ENCODE assay signal across 22 cellular contexts in the genomic region with DNA sequence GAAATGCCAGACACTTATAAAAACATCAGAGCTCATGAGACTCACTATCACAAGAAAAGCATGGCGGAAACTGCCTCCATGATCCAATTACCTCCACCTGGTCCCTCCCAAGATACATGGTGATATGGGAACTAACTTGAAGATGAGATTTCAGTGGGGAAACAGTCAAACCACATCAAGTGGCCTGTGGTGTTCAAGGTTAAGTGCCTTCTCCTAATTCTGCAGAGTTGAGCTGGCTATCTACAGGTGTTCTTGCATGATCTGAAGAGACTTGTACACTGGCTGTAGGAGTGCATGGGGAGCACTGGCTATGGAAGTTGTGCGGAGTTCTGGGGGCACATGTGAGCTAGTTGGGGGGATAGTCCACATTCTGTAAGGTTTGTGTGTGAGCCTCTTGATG. TPM values are rescaled to one million over a fixed set of nuclear protein-coding genes. Genes with fewer than 3 reads are reported as not detected.
DNase-seq lines count a peak whose midpoint lies in the region; ATAC-seq, FAIRE-seq and TF ChIP-seq lines count a peak whose summit lies in the region.
"Had no signal": no experiment of that assay in that cellular context is flagged by ENCODE, and none has a peak within 500 bp of the region (broad histone marks: within the 10 kb centered on the region; RNA-seq: fewer than 3 reads in every experiment).

No MANE protein-coding gene starts in this region.

- intact Hi-C loops in activated CD4-positive, alpha-beta T cell treated with anti-CD3 and anti-CD28 coated beads, Interleukin-2, amount 10 ng/mL, durations not matched to agents 24 days and 14 days (cut with micrococcal nuclease): loop anchor here (2.0 to 10.0 kb wide), 3 partner anchors 96 to 1325 kb away; no protein-coding TSS in a partner anchor
- intact Hi-C loops in GM12878 (cut with micrococcal nuclease; ENCODE audit: unreplicated experiment): loop anchor here (5.0 kb wide), 1 partner anchor 95 kb away; no protein-coding TSS in a partner anchor

- peak; percentile 69 for DNase-seq in activated CD4-positive, alpha-beta T cell treated with anti-CD3 and anti-CD28 coated beads, Interleukin-2, amount 10 ng/mL, durations not matched to agents 24 days and 14 days
- DNase-seq in activated CD4-positive, alpha-beta T cell treated with anti-CD3 and anti-CD28 coated beads for 48 hours: no peak
- DNase-seq in Jurkat, Clone E6-1 (ENCODE audit: low read depth, low spot score): peak; percentile 95
- DNase-seq in GM12878 (ENCODE audit: low read depth, low spot score) (no peak), nucleus accumbens (lab: John Stamatoyannopoulos, UW) (no peak)
- DNase-seq: 8988T, H9, Kasumi-1, NCI-H1105 treated with DMSO at 0.1 percent for 48 hours, NCI-H146, NCI-H1930, NCI-H2107, NCI-H524, NCI-H748 treated with DMSO at 0.1 percent for 48 hours, PC-3, SK-N-SH had no signal

- no peaks in the 10 kb centered on the region for H4K20me1 ChIP-seq in GM12878 (ENCODE audit: control insufficient read depth, insufficient read depth)

- H3K27me3 ChIP-seq in ACC112 (ENCODE audit: insufficient read depth, low read length) (no peaks in the 10 kb centered on the region), GM12878 (replicated peaks in 1 of 2; ENCODE audit: control insufficient read depth in 2 of 2, insufficient read depth in 2 of 2, low read length in 1 of 2) (no peaks in the 10 kb centered on the region)

- RAD21 ChIA-PET in GM12878 (lab: Charles Lee; ENCODE audit: unreplicated experiment): no interaction called here

- H3K79me2 ChIP-seq in ACC112 (ENCODE audit: control insufficient read depth, insufficient read depth, low read length, unreplicated experiment) (no peaks in the 10 kb centered on the region), GM12878 (ENCODE audit: control insufficient read depth, insufficient read depth, low read length) (no peaks in the 10 kb centered on the region)

- no peak for TF ChIP-seq RAD21 in GM12878 (IDR thresholded peaks at IDR 0.05; ENCODE audit: insufficient read depth, low read depth, low read length)

- no TSS peak for BruUV-seq in GM12878 (replicated peaks; lab: Mats Ljungman, UMichigan)

- SMC1A ChIA-PET in GM12878 (lab: Charles Lee; ENCODE audit: uncharacterized antibody, unreplicated experiment): no interaction called here

- H2AFZ ChIP-seq in ACC112 (ENCODE audit: low read length, unreplicated experiment) (peak overlapping the region; percentile 47), GM12878 (ENCODE audit: control insufficient read depth, low read depth, low read length) (no peak overlapping the region)
- H2AFZ ChIP-seq: GM23338 had no signal

- no peak overlapping the region for H3K27ac Mint-ChIP-seq in activated CD4-positive, alpha-beta T cell treated with anti-CD3 and anti-CD28 coated beads, Interleukin-2, amount 10 ng/mL, durations not matched to agents 24 days and 14 days
- H3K27ac Mint-ChIP-seq: GM23338, H9, IgD-negative memory B cell had no signal

- no peak overlapping the region for H3K9ac ChIP-seq in GM12878 (ENCODE audit: control insufficient read depth, insufficient read depth, low read length)
- H3K9ac ChIP-seq: SK-N-SH had no signal

- H3K4me3 ChIP-seq in ACC112 (ENCODE audit: low read depth, low read length): peak overlapping the region; percentile 51; the same call in 1 of the 2 replicates
- no peak overlapping the region for H3K4me3 ChIP-seq in Jurkat, Clone E6-1 (ENCODE audit: low read length)
- no peak overlapping the region for H3K4me3 ChIP-seq in GM12878
- H3K4me3 ChIP-seq: GM23338 had no signal

- ATAC-seq in GM12878 (no peak), GM19452 (IDR thresholded peaks at IDR 0.05; ENCODE audit: unreplicated experiment) (no peak), HG02678 (IDR thresholded peaks at IDR 0.05; ENCODE audit: unreplicated experiment) (no peak)
- ATAC-seq: GM23338, PC-3 had no signal

- CTCF ChIA-PET in GM12878 (lab: Yijun Ruan, JAX): interaction anchor here (0.7 kb wide), 1 partner anchor 17 kb away, joined by 3 read pairs; no protein-coding TSS in a partner anchor

- peaks cover 5% of the 10 kb centered on the region; the same call in 2 of the 3 replicates for H3K9me3 ChIP-seq in GM12878 (replicated peaks; ENCODE audit: control insufficient read depth, insufficient read depth, low read length)

- TF ChIP-seq POLR2A in GM12878 (IDR thresholded peaks at IDR 0.05; ENCODE audit: low read depth, low read length): no peak

- no peak overlapping the region for H3K4me2 ChIP-seq in GM12878 (ENCODE audit: control insufficient read depth, insufficient read depth)
- H3K4me2 ChIP-seq: GM23338, SK-N-SH had no signal

- peaks cover 22% of the 10 kb centered on the region for H3K9me3 Mint-ChIP-seq in activated CD4-positive, alpha-beta T cell treated with anti-CD3 and anti-CD28 coated beads, Interleukin-2, amount 10 ng/mL, durations not matched to agents 24 days and 14 days

- H3K27me3 Mint-ChIP-seq in activated CD4-positive, alpha-beta T cell treated with anti-CD3 and anti-CD28 coated beads, Interleukin-2, amount 10 ng/mL, durations not matched to agents 24 days and 14 days: peaks cover 8% of the 10 kb centered on the region

- no peak overlapping the region for H3K4me3 Mint-ChIP-seq in activated CD4-positive, alpha-beta T cell treated with anti-CD3 and anti-CD28 coated beads, Interleukin-2, amount 10 ng/mL, durations not matched to agents 24 days and 14 days
- H3K4me3 Mint-ChIP-seq: GM23338, H9 had no signal

- H3K4me1 ChIP-seq in ACC112 (ENCODE audit: control insufficient read depth, insufficient read depth, low read length, unreplicated experiment) (peaks cover 15% of the 10 kb centered on the region), GM12878 (ENCODE audit: control insufficient read depth, insufficient read depth, low read length) (peaks cover 3% of the 10 kb centered on the region; the same call in 1 of the 2 replicates)

- 98% methylated on average over 2 of the region's 2 CpGs for WGBS in GM12878 (ENCODE audit: insufficient coverage, insufficient replicate concordance, low lambda C conversion rate, missing lambda C conversion rate)

- POLR2A ChIA-PET in GM12878 (lab: Charles Lee): no interaction called here

- H3K36me3 Mint-ChIP-seq in activated CD4-positive, alpha-beta T cell treated with anti-CD3 and anti-CD28 coated beads, Interleukin-2, amount 10 ng/mL, durations not matched to agents 24 days and 14 days (ENCODE audit: low read depth): peaks cover 7% of the 10 kb centered on the region
- H3K36me3 Mint-ChIP-seq: IgD-negative memory B cell had no signal

- no peak for TF ChIP-seq CTCF in GM12878 (IDR thresholded peaks at IDR 0.05 in 2 of 3, conservative IDR thresholded peaks at IDR 0.05 in 1 of 3; ENCODE audit: control insufficient read depth in 2 of 3, extremely low read depth in 1 of 3, insufficient read depth in 1 of 3, low read depth in 3 of 3, low read length in 3 of 3)

- peaks cover 21% of the 10 kb centered on the region for H3K4me1 Mint-ChIP-seq in activated CD4-positive, alpha-beta T cell treated with anti-CD3 and anti-CD28 coated beads, Interleukin-2, amount 10 ng/mL, durations not matched to agents 24 days and 14 days
- H3K4me1 Mint-ChIP-seq: IgD-negative memory B cell had no signal

- H3K27ac ChIP-seq in ACC112 (ENCODE audit: low read depth, low read length): no peak overlapping the region
- no peak overlapping the region for H3K27ac ChIP-seq in GM12878 (ENCODE audit: control insufficient read depth, insufficient read depth)

- FAIRE-seq in GM12878 (lab: Jason Lieb, UNC): no peak
- FAIRE-seq: D721Med had no signal

- no peaks in the 10 kb centered on the region for H3K36me3 ChIP-seq in ACC112 (ENCODE audit: insufficient read depth, low read length)
- no peaks in the 10 kb centered on the region for H3K36me3 ChIP-seq in GM12878 (ENCODE audit: control insufficient read depth in 2 of 2, insufficient read depth in 2 of 2, low read length in 1 of 2)

- TF ChIP-seq EP300 in GM12878 (IDR thresholded peaks at IDR 0.05; ENCODE audit: borderline replicate concordance in 1 of 2, control insufficient read depth in 1 of 2, low read depth in 2 of 2, low read length in 2 of 2): no peak

- in situ Hi-C loops in GM12878 (cut with MboI): loop anchor here (5.0 kb wide), 1 partner anchor 685 kb away; no protein-coding TSS in a partner anchor

RNA-seq across cellular contexts. Expression of a gene that starts 34.0 kb away (rescaled TPM):
- 167 and 176 TPM in 2 replicates for total RNA-seq in activated CD4-positive, alpha-beta T cell treated with anti-CD3 and anti-CD28 coated beads, Interleukin-2, amount 10 ng/mL, durations not matched to agents 24 days and 14 days
- 517 TPM for polyA plus RNA-seq in Jurkat, Clone E6-1 (2012; ENCODE audit: insufficient read depth, insufficient read length)
- 12.2 and 17.4 TPM in 2 replicates for total RNA-seq in GM12878 (2013; cell fraction: nucleolus; rRNA removed)
- total RNA-seq in GM12878 (2014; rRNA removed) (197 and 220 TPM in 2 replicates), GM12878 (2014; rRNA removed; fragmentation: Illumina TruSeq; extraction: Trizol) (362 and 378 TPM in 2 replicates), GM12878 (2021) (172 and 182 TPM in 2 replicates)
- 227 TPM for polyA plus RNA-seq in GM12878 (2011; ENCODE audit: low read depth)
- polyA plus RNA-seq in GM12878 (2011; rRNA removed) (628 and 736 TPM in 2 replicates), GM12878 (2014; fragmentation: Illumina TruSeq; extraction: Trizol) (287 and 324 TPM in 2 replicates), GM12878 (2014; fragmentation: Nextera tagmentation; extraction: Ambion mirVana) (1,000 to 10,000 TPM in 1 of 2 experiments, 100 to 1,000 TPM in 1; 781 to 1,251 TPM), GM12878 (2014; rRNA removed) (215 and 315 TPM in 2 replicates), GM12878 (2016; fragmentation: Nextera tagmentation; extraction: Ambion mirVana) (100 to 1,000 TPM; 904 to 916 TPM)
- polyA plus RNA-seq in GM12878 (2011; cell fraction: cytosol; rRNA removed): 532 and 778 TPM in 2 replicates
- polyA plus RNA-seq in GM12878 (2011; cell fraction: nucleus; rRNA removed): 283 and 317 TPM in 2 replicates
- polyA plus RNA-seq in GM12878 (2012): 258 and 269 TPM in 2 replicates
- 241 and 311 TPM in 2 replicates for polyA minus RNA-seq in GM12878 (2011; rRNA and poly(A)+ RNA removed)
- polyA minus RNA-seq in GM12878 (2011; cell fraction: cytosol; rRNA and poly(A)+ RNA removed): 88.6 and 92.8 TPM in 2 replicates
- 23.5 and 28.1 TPM in 2 replicates for polyA minus RNA-seq in GM12878 (2011; cell fraction: nucleus; rRNA and poly(A)+ RNA removed)

RNA-seq across cellular contexts. Expression of a gene that starts 41.3 kb away (rescaled TPM):
- total RNA-seq in activated CD4-positive, alpha-beta T cell treated with anti-CD3 and anti-CD28 coated beads, Interleukin-2, amount 10 ng/mL, durations not matched to agents 24 days and 14 days: 48.6 and 50.7 TPM in 2 replicates
- polyA plus RNA-seq in Jurkat, Clone E6-1 (2012; ENCODE audit: insufficient read depth, insufficient read length): 69.2 TPM
- 321 and 348 TPM in 2 replicates for total RNA-seq in GM12878 (2013; cell fraction: nucleolus; rRNA removed)
- total RNA-seq in GM12878 (2014; rRNA removed) (31.6 and 36.7 TPM in 2 replicates), GM12878 (2014; rRNA removed; fragmentation: Illumina TruSeq; extraction: Trizol) (38.2 and 39.7 TPM in 2 replicates), GM12878 (2021) (24.7 and 32.3 TPM in 2 replicates)
- 20.6 TPM for polyA plus RNA-seq in GM12878 (2011; ENCODE audit: low read depth)
- polyA plus RNA-seq in GM12878 (2011; rRNA removed) (50.5 and 60.7 TPM in 2 replicates), GM12878 (2014; fragmentation: Illumina TruSeq; extraction: Trizol) (48.3 and 67.1 TPM in 2 replicates), GM12878 (2014; fragmentation: Nextera tagmentation; extraction: Ambion mirVana) (1 to 10 TPM; 4.6 to 6.6 TPM), GM12878 (2014; rRNA removed) (31.0 and 36.8 TPM in 2 replicates), GM12878 (2016; fragmentation: Nextera tagmentation; extraction: Ambion mirVana) (10 to 100 TPM; 22.5 to 27.4 TPM)
- 24.4 and 28.6 TPM in 2 replicates for polyA plus RNA-seq in GM12878 (2011; cell fraction: cytosol; rRNA removed)
- polyA plus RNA-seq in GM12878 (2011; cell fraction: nucleus; rRNA removed): 145 and 161 TPM in 2 replicates
- polyA plus RNA-seq in GM12878 (2012): 25.4 and 30.0 TPM in 2 replicates
- 34.5 and 34.8 TPM in 2 replicates for polyA minus RNA-seq in GM12878 (2011; rRNA and poly(A)+ RNA removed)
- 8.3 and 12.6 TPM in 2 replicates for polyA minus RNA-seq in GM12878 (2011; cell fraction: cytosol; rRNA and poly(A)+ RNA removed)
- polyA minus RNA-seq in GM12878 (2011; cell fraction: nucleus; rRNA and poly(A)+ RNA removed): 43.3 and 71.2 TPM in 2 replicates

Comparison
In these comparisons a context has a peak if more than half of its experiments do, and no peak if none do; other contexts are left out.
1. DNase-seq: peak in activated CD4-positive, alpha-beta T cell treated with anti-CD3 and anti-CD28 coated beads, Interleukin-2, amount 10 ng/mL, durations not matched to agents 24 days and 14 days (single experiment) and Jurkat, Clone E6-1 (single experiment); none in activated CD4-positive, alpha-beta T cell treated with anti-CD3 and anti-CD28 coated beads for 48 hours (single experiment), GM12878 (single experiment) and nucleus accumbens (0 of 56).